ENCODE assay signal across 24 cellular contexts in genomic region chr9:14749738-14750137, GRCh38. TPM values are rescaled to one million over a fixed set of nuclear protein-coding genes. Genes with fewer than 3 reads are reported as not detected.
DNase-seq lines count a peak whose midpoint lies in the region; ATAC-seq and TF ChIP-seq lines count a peak whose summit lies in the region.
"Had no signal": no experiment of that assay in that cellular context is flagged by ENCODE, and none has a peak within 500 bp of the region (broad histone marks: within the 10 kb centered on the region; RNA-seq: fewer than 3 reads in every experiment).

No MANE protein-coding gene starts in this region.

- TF ChIP-seq CTCF in brain (conservative IDR thresholded peaks at IDR 0.05) = no peak

- ATAC-seq in naive thymus-derived CD8-positive, alpha-beta T cell = peak; percentile 47 to 65
- ATAC-seq in activated CD4-positive, CD25-positive, alpha-beta regulatory T cell treated with anti-CD3 and anti-CD28 coated beads, Interleukin-2, amount 50 U/mL, for 24 hours = no peak
- ATAC-seq: activated CD4-positive, alpha-beta T cell treated with anti-CD3 and anti-CD28 coated beads for 36 hours; activated T-cell treated with anti-CD3 and anti-CD28 coated beads, Interleukin-2, amount 50 U/mL, for 72 hours; heart right ventricle; left lobe of liver; stimulated activated effector memory CD8-positive, alpha-beta T cell treated with anti-CD3 and anti-CD28 coated beads, Interleukin-12 subunit alpha, Interleukin-12 subunit beta, amount 100 ng/mL, for 72 hours had no signal

- H3K27ac Mint-ChIP-seq in brain = peak overlapping the region; percentile 6 to 86 (median 49)
- H3K27ac Mint-ChIP-seq in naive thymus-derived CD8-positive, alpha-beta T cell = peak overlapping the region in 2 of 10 donors; percentile 6 to 24
- H3K27ac Mint-ChIP-seq: activated CD4-positive, alpha-beta T cell treated with anti-CD3 and anti-CD28 coated beads for 36 hours; activated naive CD4-positive, alpha-beta T cell treated with anti-CD3 and anti-CD28 coated beads for 36 hours; activated T-cell treated with anti-CD3 and anti-CD28 coated beads, Interleukin-2, amount 50 U/mL, for 72 hours; immature natural killer cell; stimulated activated effector memory CD8-positive, alpha-beta T cell treated with anti-CD3 and anti-CD28 coated beads, Interleukin-12 subunit alpha, Interleukin-12 subunit beta, amount 100 ng/mL, for 72 hours had no signal

- DNase-seq in DMS79 treated with DMSO at 0.1 percent for 48 hours (lab: John Stamatoyannopoulos, UW) = peak; percentile 77
- peak; percentile 87 for DNase-seq in NCI-H1105 treated with DMSO at 0.1 percent for 48 hours (lab: John Stamatoyannopoulos, UW)
- peak in 4 of 10 donors; percentile 3 to 49 (median 23) for DNase-seq in naive thymus-derived CD8-positive, alpha-beta T cell
- no peak for DNase-seq in activated CD4-positive, alpha-beta T cell treated with anti-CD3 and anti-CD28 coated beads, Interleukin-2, amount 50 U/mL, for 4 hours
- DNase-seq in hippocampal formation (lab: John Stamatoyannopoulos, UW) = no peak
- DNase-seq: activated CD4-positive, alpha-beta T cell treated with anti-CD3 and anti-CD28 coated beads for 36 hours; activated naive CD4-positive, alpha-beta T cell treated with anti-CD3 and anti-CD28 coated beads for 36 hours; activated T-cell treated with anti-CD3 and anti-CD28 coated beads, Interleukin-2, amount 50 U/mL, for 72 hours; dorsolateral prefrontal cortex; GOT3; heart right ventricle; immature natural killer cell; SJCRH30; T-helper 1 cell had no signal

- H3K9me3 Mint-ChIP-seq in brain = peaks cover 0 to 2% (median 1%) of the 10 kb centered on the region in 5 experiments
- H3K9me3 Mint-ChIP-seq in naive thymus-derived CD8-positive, alpha-beta T cell = peaks cover 0 to 2% (median 0%) of the 10 kb centered on the region in 9 donors
- H3K9me3 Mint-ChIP-seq: stimulated activated effector memory CD8-positive, alpha-beta T cell treated with anti-CD3 and anti-CD28 coated beads, Interleukin-12 subunit alpha, Interleukin-12 subunit beta, amount 100 ng/mL, for 72 hours had no signal

- H3K27me3 Mint-ChIP-seq in brain = no peaks in the 10 kb centered on the region
- H3K27me3 Mint-ChIP-seq in naive thymus-derived CD8-positive, alpha-beta T cell = peaks cover 12 to 50% (median 19%) of the 10 kb centered on the region in 5 donors

- POLR2A ChIA-PET in naive thymus-derived CD8-positive, alpha-beta T cell (lab: Charles Lee) = no interaction called here

- H3K4me3 Mint-ChIP-seq in brain = peak overlapping the region in 4 of 5 experiments; percentile 24 to 80 (median 56)
- H3K4me3 Mint-ChIP-seq in naive thymus-derived CD8-positive, alpha-beta T cell = peak overlapping the region in 1 of 10 donors; percentile 19
- H3K4me3 Mint-ChIP-seq: activated CD4-positive, alpha-beta T cell treated with anti-CD3 and anti-CD28 coated beads for 36 hours; activated naive CD4-positive, alpha-beta T cell treated with anti-CD3 and anti-CD28 coated beads for 36 hours; activated T-cell treated with anti-CD3 and anti-CD28 coated beads, Interleukin-2, amount 50 U/mL, for 72 hours; immature natural killer cell; stimulated activated effector memory CD8-positive, alpha-beta T cell treated with anti-CD3 and anti-CD28 coated beads, Interleukin-12 subunit alpha, Interleukin-12 subunit beta, amount 100 ng/mL, for 72 hours had no signal

- H3K36me3 Mint-ChIP-seq in brain = peaks cover 17% of the 10 kb centered on the region
- H3K36me3 Mint-ChIP-seq in naive thymus-derived CD8-positive, alpha-beta T cell = no peaks in the 10 kb centered on the region
- H3K36me3 Mint-ChIP-seq: immature natural killer cell; stimulated activated effector memory CD8-positive, alpha-beta T cell treated with anti-CD3 and anti-CD28 coated beads, Interleukin-12 subunit alpha, Interleukin-12 subunit beta, amount 100 ng/mL, for 72 hours had no signal

- peaks cover 40% of the 10 kb centered on the region for H3K4me1 Mint-ChIP-seq in brain
- peaks cover 4 to 18% (median 8%) of the 10 kb centered on the region in 4 donors for H3K4me1 Mint-ChIP-seq in naive thymus-derived CD8-positive, alpha-beta T cell
- H3K4me1 Mint-ChIP-seq: immature natural killer cell; stimulated activated effector memory CD8-positive, alpha-beta T cell treated with anti-CD3 and anti-CD28 coated beads, Interleukin-12 subunit alpha, Interleukin-12 subunit beta, amount 100 ng/mL, for 72 hours had no signal

RNA-seq across cellular contexts. Expression of gene CER1, which starts 27.2 kb away (rescaled TPM):
- 4.1 TPM for polyA plus RNA-seq in brain (ENCODE audit: insufficient read depth, low read depth, low replicate concordance)
- total RNA-seq in naive thymus-derived CD8-positive, alpha-beta T cell = not detected
- not detected for polyA plus RNA-seq in naive thymus-derived CD8-positive, alpha-beta T cell
- total RNA-seq: activated CD4-positive, alpha-beta T cell treated with anti-CD3 and anti-CD28 coated beads for 36 hours; activated naive CD4-positive, alpha-beta T cell treated with anti-CD3 and anti-CD28 coated beads for 36 hours; activated T-cell treated with anti-CD3 and anti-CD28 coated beads, Interleukin-2, amount 50 U/mL, for 72 hours; cardiac septum; left lobe of liver; NCI-H460; posterior vena cava; SJCRH30; skeletal muscle tissue; temporal lobe had no signal
- polyA plus RNA-seq: heart right ventricle, immature natural killer cell, neural cell had no signal

RNA-seq across cellular contexts. Expression of gene ZDHHC21, which starts 56.5 kb away (rescaled TPM):
- 2.1 TPM for polyA plus RNA-seq in brain (ENCODE audit: insufficient read depth, low read depth, low replicate concordance)
- 1 to 10 TPM; 4.9 to 7.0 TPM for total RNA-seq in naive thymus-derived CD8-positive, alpha-beta T cell
- under 1 TPM; 0.35 to 0.91 (median 0.47) TPM for polyA plus RNA-seq in naive thymus-derived CD8-positive, alpha-beta T cell

Comparison
In these comparisons a context has a peak if more than half of its experiments do, and no peak if none do; other contexts are left out.
1. DNase-seq: peak in DMS79 treated with DMSO at 0.1 percent for 48 hours (single experiment) and NCI-H1105 treated with DMSO at 0.1 percent for 48 hours (single experiment); none in activated CD4-positive, alpha-beta T cell treated with anti-CD3 and anti-CD28 coated beads, Interleukin-2, amount 50 U/mL, for 4 hours (0 of 2) and hippocampal formation (0 of 2).
2. ATAC-seq: peak in naive thymus-derived CD8-positive, alpha-beta T cell (2 of 2); none in activated CD4-positive, CD25-positive, alpha-beta regulatory T cell treated with anti-CD3 and anti-CD28 coated beads, Interleukin-2, amount 50 U/mL, for 24 hours (0 of 2).